ENCODE assay signal across 17 cellular contexts in the genomic region with DNA sequence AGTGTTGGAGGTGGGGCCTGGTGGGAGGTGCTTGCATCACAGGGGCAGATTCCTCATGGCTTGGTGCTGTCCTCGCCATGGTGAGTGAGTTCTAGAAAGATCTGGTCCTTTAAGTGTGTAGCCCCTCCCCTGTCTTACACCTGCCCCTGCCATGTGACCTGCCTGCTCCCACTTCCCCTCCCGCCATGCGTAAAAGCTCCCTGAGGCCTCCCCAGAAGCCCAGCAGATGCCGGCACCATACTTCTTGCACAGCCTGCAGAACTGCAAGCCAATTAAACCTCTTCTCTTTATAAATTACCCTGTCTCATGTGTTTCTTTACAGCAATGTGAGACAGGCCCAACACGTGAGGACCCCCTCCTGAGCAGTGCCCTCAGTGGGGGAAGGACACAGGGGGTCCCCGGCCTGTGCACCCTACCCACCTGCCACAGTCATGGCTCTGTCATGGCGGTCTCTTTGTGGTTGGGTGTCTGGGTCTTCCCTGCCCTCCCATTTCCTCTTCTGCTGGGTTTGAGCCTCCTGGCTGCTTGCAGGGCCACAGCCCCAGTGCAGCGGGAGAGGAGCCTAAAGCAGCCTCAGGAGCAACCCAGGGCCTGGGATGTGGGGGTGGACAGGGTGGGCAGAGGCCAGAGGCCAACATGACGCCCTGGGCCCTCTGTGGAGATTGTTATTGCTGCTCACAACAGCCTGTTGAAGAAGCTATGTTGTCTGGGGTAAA.
DNase-seq lines count a peak whose midpoint lies in the region; ATAC-seq and TF ChIP-seq lines count a peak whose summit lies in the region.
"Had no signal": no experiment of that assay in that cellular context is flagged by ENCODE, and none has a peak within 500 bp of the region (broad histone marks: within the 10 kb centered on the region; RNA-seq: fewer than 3 reads in every experiment).

No MANE protein-coding gene starts in this region.

- intact Hi-C loops in mucosa of descending colon (cut with DNase I, micrococcal nuclease), result no loop called here

- peak overlapping the region; percentile 100 for H3K27ac ChIP-seq in substantia nigra (ENCODE audit: low read depth, low read length, poor library complexity, severe bottlenecking)
- H3K27ac ChIP-seq: SJCRH30 had no signal

- H3K9me3 ChIP-seq in mucosa of descending colon, result no peaks in the 10 kb centered on the region
- H3K9me3 ChIP-seq: BE2C, SJCRH30 had no signal

- no peaks in the 10 kb centered on the region for H3K36me3 ChIP-seq in mucosa of descending colon (ENCODE audit: low read depth)
- H3K36me3 ChIP-seq: BE2C, SJCRH30 had no signal

- H3K9me3 Mint-ChIP-seq in brain, result peaks cover 0 to 6% (median 3%) of the 10 kb centered on the region in 5 experiments
- H3K9me3 Mint-ChIP-seq: HFFc6 had no signal

- H3K4me1 ChIP-seq in mucosa of descending colon (ENCODE audit: low read depth), result no peaks in the 10 kb centered on the region

- H3K4me3 ChIP-seq in NB4 (ENCODE audit: low read depth, low read length) (no peak overlapping the region), mucosa of descending colon (no peak overlapping the region)
- H3K4me3 ChIP-seq: SJCRH30 had no signal

- DNase-seq in NB4 (ENCODE audit: low read depth), result peak; percentile 27
- DNase-seq in mesenteric fat pad (ENCODE audit: low spot score), result peak; percentile 60
- no peak for DNase-seq in substantia nigra (lab: John Stamatoyannopoulos, UW)
- DNase-seq in foreskin melanocyte, result no peak
- no peak for DNase-seq in HUDEP-2 (lab: John Stamatoyannopoulos, UW; ENCODE audit: unreplicated experiment in 76 of 76)
- no peak for DNase-seq in mucosa of descending colon
- DNase-seq in activated T-cell treated with anti-CD3 and anti-CD28 coated beads, Interleukin-2, amount 50 U/mL, for 48 hours, result no peak
- DNase-seq: COR-L47, DMS79 treated with DMSO at 0.1 percent for 48 hours, H7, HFFc6, NCI-H1105 treated with DMSO at 0.1 percent for 48 hours, NCI-H2029 treated with DMSO at 0.1 percent for 48 hours, NCI-H2171, SJCRH30 had no signal

- no peaks in the 10 kb centered on the region for H3K36me3 Mint-ChIP-seq in brain

- TF ChIP-seq CTCF in NB4 (IDR thresholded peaks at IDR 0.05; ENCODE audit: low read depth, low read length) (no peak), brain (conservative IDR thresholded peaks at IDR 0.05) (no peak), mucosa of descending colon (IDR thresholded peaks at IDR 0.05) (no peak)

- ATAC-seq in mucosa of descending colon, result no peak

- H3K4me3 Mint-ChIP-seq in brain, result no peak overlapping the region
- H3K4me3 Mint-ChIP-seq: HFFc6 had no signal

- H3K27ac Mint-ChIP-seq in brain, result peak overlapping the region in 4 of 5 experiments; percentile 18 to 72 (median 38)
- H3K27ac Mint-ChIP-seq: HFFc6 had no signal

- H3K27me3 Mint-ChIP-seq in brain, result peaks cover 4% of the 10 kb centered on the region

- H3K4me1 Mint-ChIP-seq in brain, result peaks cover 57% of the 10 kb centered on the region

- TF ChIP-seq POLR2A in NB4 (IDR thresholded peaks at IDR 0.05; ENCODE audit: extremely low read depth, insufficient read length), result no peak

Comparison
In these comparisons a context has a peak if more than half of its experiments do, and no peak if none do; other contexts are left out.
1. DNase-seq: peak in NB4 (single experiment) and mesenteric fat pad (single experiment); none in substantia nigra (0 of 49), foreskin melanocyte (single experiment), HUDEP-2 (0 of 76), mucosa of descending colon (0 of 3) and activated T-cell treated with anti-CD3 and anti-CD28 coated beads, Interleukin-2, amount 50 U/mL, for 48 hours (0 of 2).